18 cellular contexts compared by ENCODE assay signal in the genomic region with DNA sequence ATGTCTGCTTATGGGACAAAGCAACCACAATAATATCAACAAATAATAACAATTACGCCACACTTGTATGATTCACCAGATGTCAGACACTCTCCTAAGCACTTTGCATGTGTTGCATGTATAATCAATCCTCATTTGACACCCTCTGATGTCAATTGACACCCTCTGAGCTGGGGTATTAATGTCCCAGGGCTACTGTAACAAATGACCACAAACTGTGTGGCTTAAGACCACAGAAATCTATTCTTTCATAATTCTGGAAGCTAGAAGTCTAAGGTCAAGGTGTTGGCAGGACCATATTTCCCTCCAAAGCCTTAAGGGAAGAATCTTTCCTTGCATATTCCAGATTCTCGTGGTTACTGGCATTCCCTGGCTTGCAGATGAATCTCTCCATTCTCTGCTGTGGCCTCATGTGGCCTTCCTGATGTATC.
DNase-seq lines count a peak whose midpoint lies in the region; TF ChIP-seq lines count a peak whose summit lies in the region.
"Had no signal": no experiment of that assay in that cellular context is flagged by ENCODE, and none has a peak within 500 bp of the region (broad histone marks: within the 10 kb centered on the region; RNA-seq: fewer than 3 reads in every experiment).

No MANE protein-coding gene starts in this region.

- peaks cover 16% of the 10 kb centered on the region for H3K27me3 Mint-ChIP-seq in mesothelial cell of epicardium (ENCODE audit: low read depth)

- no peak overlapping the region for H3K4me3 Mint-ChIP-seq in mesothelial cell of epicardium
- H3K4me3 Mint-ChIP-seq: CD8-positive, alpha-beta memory T cell had no signal

- H3K4me1 Mint-ChIP-seq in mesothelial cell of epicardium = no peaks in the 10 kb centered on the region
- H3K4me1 Mint-ChIP-seq: CD8-positive, alpha-beta memory T cell had no signal

- DNase-seq in AG10803 (ENCODE audit: low read depth) = peak; percentile 91
- peak; percentile 38 for DNase-seq in HS-5 (ENCODE audit: low read depth)
- DNase-seq in choroid plexus epithelial cell (ENCODE audit: low read depth) = peak; percentile 53
- peak; percentile 4 for DNase-seq in kidney glomerular epithelial cell (lab: John Stamatoyannopoulos, UW)
- DNase-seq in caudate nucleus (lab: John Stamatoyannopoulos, UW) = no peak
- DNase-seq in NCI-H2171 (lab: John Stamatoyannopoulos, UW) = no peak
- no peak for DNase-seq in HPDE6-E6E7 (ENCODE audit: extremely low spot score)
- no peak for DNase-seq in mesothelial cell of epicardium (ENCODE audit: low spot score in 2 of 2, unreplicated experiment in 2 of 2)
- DNase-seq: activated CD4-positive, alpha-beta T cell treated with anti-CD3 and anti-CD28 coated beads for 4 hours; activated CD8-positive, alpha-beta memory T cell treated with anti-CD3 and anti-CD28 coated beads, Interleukin-2, amount 50 U/mL, for 4 hours; activated effector memory CD4-positive, alpha-beta T cell treated with anti-CD3 and anti-CD28 coated beads, Interleukin-2, amount 50 U/mL, for 16 hours; amygdala; CD8-positive, alpha-beta memory T cell; mesendoderm; NCI-H748 treated with DMSO at 0.1 percent for 48 hours; PC-3; retina; stimulated activated naive CD8-positive, alpha-beta T cell treated with anti-CD3 and anti-CD28 coated beads, Interleukin-15, Interleukin-2, amounts not matched to agents 100 U/mL and 50 U/mL, for 24 hours had no signal

- H3K27ac Mint-ChIP-seq in mesothelial cell of epicardium = no peak overlapping the region
- H3K27ac Mint-ChIP-seq: CD8-positive, alpha-beta memory T cell had no signal

- TF ChIP-seq CTCF in AG10803 (conservative IDR thresholded peaks at IDR 0.05; ENCODE audit: low read length) (no peak), choroid plexus epithelial cell (conservative IDR thresholded peaks at IDR 0.05; ENCODE audit: low read depth, low read length) (no peak), mesothelial cell of epicardium (IDR thresholded peaks at IDR 0.05; ENCODE audit: unreplicated experiment) (no peak)

- no peaks in the 10 kb centered on the region for H3K36me3 Mint-ChIP-seq in mesothelial cell of epicardium
- H3K36me3 Mint-ChIP-seq: CD8-positive, alpha-beta memory T cell had no signal

- H3K27ac ChIP-seq in caudate nucleus (ENCODE audit: low read depth, low read length) = no peak overlapping the region

- H3K4me3 ChIP-seq in AG10803 (ENCODE audit: low read length) (no peak overlapping the region), choroid plexus epithelial cell (ENCODE audit: low read depth, low read length) (no peak overlapping the region)

- no peaks in the 10 kb centered on the region for H3K9me3 Mint-ChIP-seq in mesothelial cell of epicardium
- H3K9me3 Mint-ChIP-seq: CD8-positive, alpha-beta memory T cell had no signal

Comparison
In these comparisons a context has a peak if more than half of its experiments do, and no peak if none do; other contexts are left out.
1. DNase-seq: peak in AG10803 (single experiment), HS-5 (single experiment), choroid plexus epithelial cell (single experiment) and kidney glomerular epithelial cell (single experiment); none in caudate nucleus (0 of 61), NCI-H2171 (single experiment), HPDE6-E6E7 (single experiment) and mesothelial cell of epicardium (0 of 2).